Comparison of ENCODE assay signal across 32 cellular contexts in genomic region chr12:113756609-113757008, GRCh38.
"Had no signal": no experiment of that assay in that cellular context is flagged by ENCODE, and none has a peak within 500 bp of the region (broad histone marks: within the 10 kb centered on the region; RNA-seq: fewer than 3 reads in every experiment).

No MANE protein-coding gene starts in this region.

- H3K4me3 ChIP-seq: adrenal gland, body of pancreas, cardiac muscle cell had no signal

- DNase-seq: activated B cell treated with CpG ODN at 0.5 μM for 24 hours; activated CD4-positive, alpha-beta memory T cell treated with anti-CD3 and anti-CD28 coated beads for 36 hours; activated CD4-positive, alpha-beta T cell treated with anti-CD3 and anti-CD28 coated beads for 4 hours; activated CD4-positive, alpha-beta T cell treated with anti-CD3 and anti-CD28 coated beads, Interleukin-2, amount 10 ng/mL, durations not matched to agents 24 days and 14 days; activated CD4-positive, alpha-beta T cell treated with anti-CD3 and anti-CD28 coated beads, Interleukin-2, amount 50 U/mL, for 1 hour; activated CD4-positive, alpha-beta T cell treated with anti-CD3 and anti-CD28 coated beads, Interleukin-2, amount 50 U/mL, for 4 hours; activated CD4-positive, CD25-positive, alpha-beta regulatory T cell treated with anti-CD3 and anti-CD28 coated beads, Interleukin-2, amount 50 U/mL, for 72 hours; activated CD8-positive, alpha-beta memory T cell treated with anti-CD3 and anti-CD28 coated beads, Interleukin-2, amount 50 U/mL, for 4 hours; activated CD8-positive, alpha-beta T cell treated with anti-CD3 and anti-CD28 coated beads for 36 hours; activated effector memory CD4-positive, alpha-beta T cell treated with anti-CD3 and anti-CD28 coated beads, Interleukin-2, amount 50 U/mL, for 16 hours; activated gamma-delta T cell treated with Interleukin-2 at 50 U/mL for 16 hours; activated naive CD4-positive, alpha-beta T cell; activated naive CD4-positive, alpha-beta T cell treated with anti-CD3 and anti-CD28 coated beads for 36 hours; activated naive CD4-positive, alpha-beta T cell treated with anti-CD3 and anti-CD28 coated beads, Interleukin-2, amount 50 U/mL, for 16 hours; activated naive CD8-positive, alpha-beta T cell treated with anti-CD3 and anti-CD28 coated beads for 36 hours; activated T-cell treated with anti-CD3 and anti-CD28 coated beads for 4 hours; activated T-cell treated with anti-CD3 and anti-CD28 coated beads, Interleukin-2, amount 50 U/mL, for 1 hour; activated T-cell treated with anti-CD3 and anti-CD28 coated beads, Interleukin-2, amount 50 U/mL, for 4 hours; activated T-cell treated with anti-CD3 and anti-CD28 coated beads, Interleukin-2, amount 50 U/mL, for 72 hours; adrenal gland; amniotic stem cell; aorta; body of pancreas; T-helper 2 cell; T-helper 9 cell had no signal

- H3K9me3 ChIP-seq: adrenal gland, body of pancreas had no signal

- H3K36me3 ChIP-seq: adrenal gland, cardiac muscle cell had no signal

- H3K27me3 ChIP-seq: body of pancreas, cardiac muscle cell had no signal

- H3K4me1 ChIP-seq: adrenal gland, body of pancreas had no signal

- H3K27ac ChIP-seq: adrenal gland, body of pancreas, cardiac muscle cell, VCaP had no signal

- ATAC-seq: activated CD8-positive, alpha-beta T cell treated with anti-CD3 and anti-CD28 coated beads for 36 hours; activated naive CD4-positive, alpha-beta T cell treated with anti-CD3 and anti-CD28 coated beads, Interleukin-2, amount 50 U/mL, for 72 hours; activated T-cell treated with anti-CD3 and anti-CD28 coated beads, Interleukin-2, amount 50 U/mL, for 4 hours; activated T-cell treated with anti-CD3 and anti-CD28 coated beads, Interleukin-2, amount 50 U/mL, for 72 hours; activated T-helper 17 cell treated with anti-CD3 and anti-CD28 coated beads, Interleukin-2, amount 50 U/mL, for 72 hours; body of pancreas had no signal

- FAIRE-seq: astrocyte, bronchial epithelial cell, TTC549 had no signal
